In the genomic region with DNA sequence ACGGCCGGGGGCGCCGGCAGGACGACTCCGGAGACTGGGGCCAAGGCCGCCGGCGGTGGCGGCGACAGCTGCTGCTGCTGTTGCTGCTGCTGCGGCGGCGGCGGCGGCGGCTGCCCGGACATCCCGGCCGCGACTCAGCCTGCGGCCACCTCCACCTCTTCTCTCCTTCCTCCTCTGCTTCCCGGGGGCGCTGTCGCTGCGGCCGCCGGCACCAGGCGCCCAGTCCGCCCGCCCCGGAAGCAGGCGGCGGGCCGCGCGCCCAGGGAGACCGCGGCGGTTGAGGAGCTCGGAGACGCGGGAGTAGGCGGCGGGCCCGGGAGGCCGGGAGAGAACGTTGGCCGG, we compare ENCODE assay signal across 8 cellular contexts.
DNase-seq lines count a peak whose midpoint lies in the region; ATAC-seq and TF ChIP-seq lines count a peak whose summit lies in the region.

No MANE protein-coding gene starts in this region.

- DNase-seq in NCI-H526 treated with DMSO at 0.1 percent for 48 hours (lab: John Stamatoyannopoulos, UW) (peak; percentile 72), NCI-H526 (lab: John Stamatoyannopoulos, UW) (no peak), HFF-Myc (ENCODE audit: extremely low read depth, low read depth) (no peak), NAMALWA (ENCODE audit: low spot score) (peak; percentile 77)
- DNase-seq in stimulated activated naive CD8-positive, alpha-beta T cell treated with anti-CD3 and anti-CD28 coated beads, Interleukin-15, amount 100 ng/mL, for 72 hours, result peak in 1 of 2 donors; percentile 80
- DNase-seq in stimulated activated CD4-positive, alpha-beta T cell treated with anti-CD3 and anti-CD28 coated beads, Interleukin-1b, Interleukin-23, amount 100 ng/mL, for 48 hours, result no peak

- TF ChIP-seq CTCF in HFF-Myc (IDR thresholded peaks at IDR 0.05; ENCODE audit: low read depth, low read length, missing control alignments), result no peak

- peaks cover 55% of the 10 kb centered on the region for H3K4me1 Mint-ChIP-seq in activated naive CD4-positive, alpha-beta T cell treated with anti-CD3 and anti-CD28 coated beads, Interleukin-2, amount 50 U/mL, for 24 hours
- peaks cover 55% of the 10 kb centered on the region for H3K4me1 Mint-ChIP-seq in stimulated activated naive CD8-positive, alpha-beta T cell treated with anti-CD3 and anti-CD28 coated beads, Interleukin-15, amount 100 ng/mL, for 72 hours

- no peaks in the 10 kb centered on the region for H3K27me3 Mint-ChIP-seq in activated naive CD4-positive, alpha-beta T cell treated with anti-CD3 and anti-CD28 coated beads, Interleukin-2, amount 50 U/mL, for 24 hours
- no peaks in the 10 kb centered on the region for H3K27me3 Mint-ChIP-seq in stimulated activated naive CD8-positive, alpha-beta T cell treated with anti-CD3 and anti-CD28 coated beads, Interleukin-15, amount 100 ng/mL, for 72 hours

- peaks cover 2% of the 10 kb centered on the region for H3K9me3 ChIP-seq in iPS-18c (ENCODE audit: control insufficient read depth, insufficient read depth, low read length)

- ATAC-seq in stimulated activated naive CD8-positive, alpha-beta T cell treated with anti-CD3 and anti-CD28 coated beads, Interleukin-15, amount 100 ng/mL, for 72 hours, result peak; percentile 63

- H3K9me3 Mint-ChIP-seq in activated naive CD4-positive, alpha-beta T cell treated with anti-CD3 and anti-CD28 coated beads, Interleukin-2, amount 50 U/mL, for 24 hours, result no peaks in the 10 kb centered on the region
- no peaks in the 10 kb centered on the region for H3K9me3 Mint-ChIP-seq in stimulated activated naive CD8-positive, alpha-beta T cell treated with anti-CD3 and anti-CD28 coated beads, Interleukin-15, amount 100 ng/mL, for 72 hours

- H3K27ac Mint-ChIP-seq in activated naive CD4-positive, alpha-beta T cell treated with anti-CD3 and anti-CD28 coated beads, Interleukin-2, amount 50 U/mL, for 24 hours, result peak overlapping the region; percentile 17
- no peak overlapping the region for H3K27ac Mint-ChIP-seq in stimulated activated naive CD8-positive, alpha-beta T cell treated with anti-CD3 and anti-CD28 coated beads, Interleukin-15, amount 100 ng/mL, for 72 hours

- no peak overlapping the region for H3K4me3 Mint-ChIP-seq in activated naive CD4-positive, alpha-beta T cell treated with anti-CD3 and anti-CD28 coated beads, Interleukin-2, amount 50 U/mL, for 24 hours
- H3K4me3 Mint-ChIP-seq in stimulated activated naive CD8-positive, alpha-beta T cell treated with anti-CD3 and anti-CD28 coated beads, Interleukin-15, amount 100 ng/mL, for 72 hours, result peak overlapping the region; percentile 61 to 64

- H3K4me3 ChIP-seq in HFF-Myc (replicated peaks; ENCODE audit: low read depth, low read length), result peak overlapping the region; percentile 92
- H3K4me3 ChIP-seq in iPS-18c (ENCODE audit: insufficient read depth, low read depth, low read length), result peak overlapping the region; percentile 62

- H3K36me3 Mint-ChIP-seq in activated naive CD4-positive, alpha-beta T cell treated with anti-CD3 and anti-CD28 coated beads, Interleukin-2, amount 50 U/mL, for 24 hours, result peaks cover 9% of the 10 kb centered on the region

Comparison
In these comparisons a context has a peak if more than half of its experiments do, and no peak if none do; other contexts are left out.
1. DNase-seq: peak in NCI-H526 treated with DMSO at 0.1 percent for 48 hours (single experiment) and NAMALWA (single experiment); none in NCI-H526 (0 of 2), HFF-Myc (single experiment) and stimulated activated CD4-positive, alpha-beta T cell treated with anti-CD3 and anti-CD28 coated beads, Interleukin-1b, Interleukin-23, amount 100 ng/mL, for 48 hours (single experiment).